12 cellular contexts compared by ENCODE assay signal in the genomic region with DNA sequence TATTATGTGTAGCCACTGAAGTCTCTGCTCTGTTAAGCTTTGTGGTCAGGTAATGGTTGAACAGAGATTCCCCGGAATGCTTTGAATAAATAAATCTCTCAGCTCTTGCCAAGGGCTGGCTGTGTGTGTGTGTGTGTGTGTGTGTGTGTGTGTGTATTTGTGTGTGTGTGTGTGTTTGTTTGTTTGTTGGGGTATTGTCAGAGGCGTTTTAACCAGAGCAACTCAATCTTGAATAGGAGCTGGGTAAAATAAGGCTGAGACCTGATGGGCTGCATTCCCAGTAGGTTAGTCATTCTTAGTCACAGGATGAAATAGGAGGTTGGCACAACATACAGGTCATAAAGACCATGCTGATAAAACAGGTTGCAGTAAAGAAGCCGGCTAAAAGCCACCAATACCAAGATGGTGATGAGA.
A peak's percentile ranks its signal among the peaks of the same experiment; 100 is the strongest.
DNase-seq lines count a peak whose midpoint lies in the region; TF ChIP-seq lines count a peak whose summit lies in the region.
"Had no signal": no experiment of that assay in that cellular context is flagged by ENCODE, and none has a peak within 500 bp of the region (broad histone marks: within the 10 kb centered on the region; RNA-seq: fewer than 3 reads in every experiment).

No MANE protein-coding gene starts in this region.

- DNase-seq in ELR (ENCODE audit: low read depth) = peak; percentile 68
- peak; percentile 30 for DNase-seq in NCI-H69 (lab: John Stamatoyannopoulos, UW)
- peak; percentile 92 for DNase-seq in epithelial cell of prostate (ENCODE audit: low read depth, low spot score)
- peak; percentile 10 for DNase-seq in pulmonary artery endothelial cell (ENCODE audit: low read depth, low spot score)
- no peak for DNase-seq in cardiac septum (ENCODE audit: low spot score)
- DNase-seq in activated CD4-positive, alpha-beta T cell treated with anti-CD3 and anti-CD28 coated beads for 4 hours = no peak
- DNase-seq in CD14-positive monocyte (ENCODE audit: low spot score) = no peak
- DNase-seq in CD1c-positive myeloid dendritic cell (ENCODE audit: extremely low spot score) = no peak
- DNase-seq: central memory CD4-positive, alpha-beta T cell; head of caudate nucleus; NK-92 treated with Interleukin-12 subunit alpha and Interleukin-12 subunit beta, amount 100 ng/mL, for 24 hours had no signal

- H3K27ac Mint-ChIP-seq in CD14-positive monocyte = no peak overlapping the region

- peaks cover 0 to 5% (median 4%) of the 10 kb centered on the region in 7 donors for H3K9me3 Mint-ChIP-seq in CD14-positive monocyte

- H3K4me3 Mint-ChIP-seq in CD14-positive monocyte = no peak overlapping the region

- no peaks in the 10 kb centered on the region for H3K4me1 Mint-ChIP-seq in CD14-positive monocyte

- peak overlapping the region; percentile 16 for H3K27ac ChIP-seq in epithelial cell of prostate
- H3K27ac ChIP-seq: right atrium auricular region had no signal

- H3K36me3 Mint-ChIP-seq in CD14-positive monocyte = no peaks in the 10 kb centered on the region

- H3K27me3 Mint-ChIP-seq in CD14-positive monocyte (ENCODE audit: low read depth in 3 of 3) = peaks cover 0 to 3% (median 0%) of the 10 kb centered on the region in 3 donors

- TF ChIP-seq CTCF in CD14-positive monocyte (IDR thresholded peaks at IDR 0.05) = no peak

- intact Hi-C loops in cardiac septum (cut with DNase I) (no loop called here), CD14-positive monocyte (cut with micrococcal nuclease) (no loop called here)

Comparison
In these comparisons a context has a peak if more than half of its experiments do, and no peak if none do; other contexts are left out.
1. DNase-seq: peak in ELR (single experiment), NCI-H69 (single experiment), epithelial cell of prostate (single experiment) and pulmonary artery endothelial cell (single experiment); none in cardiac septum (single experiment), activated CD4-positive, alpha-beta T cell treated with anti-CD3 and anti-CD28 coated beads for 4 hours (0 of 2), CD14-positive monocyte (single experiment) and CD1c-positive myeloid dendritic cell (single experiment).